In genomic region chr21:36664678-36665022, GRCh38 we compare ENCODE assay signal across 17 cellular contexts. TPM values are rescaled to one million over a fixed set of nuclear protein-coding genes. Genes with fewer than 3 reads are reported as not detected.
DNase-seq lines count a peak whose midpoint lies in the region; ATAC-seq and TF ChIP-seq lines count a peak whose summit lies in the region.
"Had no signal": no experiment of that assay in that cellular context is flagged by ENCODE, and none has a peak within 500 bp of the region (broad histone marks: within the 10 kb centered on the region; RNA-seq: fewer than 3 reads in every experiment).

No MANE protein-coding gene starts in this region.

- H2BK5ac ChIP-seq in neuronal stem cell (ENCODE audit: low read length) (no peak overlapping the region), mesenchymal stem cell (ENCODE audit: low read depth, low read length, poor library complexity, severe bottlenecking) (no peak overlapping the region)

- H3K36me3 ChIP-seq in GM23338 (ENCODE audit: insufficient read depth): no peaks in the 10 kb centered on the region
- H3K36me3 ChIP-seq in neuronal stem cell (replicated peaks in 1 of 2; ENCODE audit: control insufficient read depth in 2 of 2, insufficient read depth in 2 of 2, low read length in 2 of 2): no peaks in the 10 kb centered on the region
- no peaks in the 10 kb centered on the region for H3K36me3 ChIP-seq in mesenchymal stem cell (ENCODE audit: control insufficient read depth in 1 of 2, insufficient read depth in 2 of 2, low read depth in 1 of 2, low read length in 2 of 2)
- H3K36me3 ChIP-seq: BE2C had no signal

- no peak overlapping the region for H3K27ac ChIP-seq in GM23338 (ENCODE audit: low read depth)
- peak overlapping the region; percentile 57 for H3K27ac ChIP-seq in VCaP
- H3K27ac ChIP-seq in neuronal stem cell (replicated peaks; ENCODE audit: low read length): no peak overlapping the region
- no peak overlapping the region for H3K27ac ChIP-seq in mesenchymal stem cell (ENCODE audit: low read length, poor library complexity, severe bottlenecking)
- H3K27ac ChIP-seq: HL-60 had no signal

- H3K9me3 ChIP-seq in neuronal stem cell (replicated peaks in 1 of 2; ENCODE audit: control insufficient read depth in 2 of 2, insufficient read depth in 1 of 2, low read depth in 1 of 2, low read length in 2 of 2) (no peaks in the 10 kb centered on the region), mesenchymal stem cell (ENCODE audit: control insufficient read depth, low read length) (no peaks in the 10 kb centered on the region)
- H3K9me3 ChIP-seq: BE2C, Caco-2 had no signal

- H3K14ac ChIP-seq in neuronal stem cell (ENCODE audit: low read length): no peak overlapping the region
- no peak overlapping the region for H3K14ac ChIP-seq in mesenchymal stem cell (ENCODE audit: low read length in 2 of 2)

- TF ChIP-seq CTCF in GM23338 (conservative IDR thresholded peaks at IDR 0.05; ENCODE audit: low read depth in 2 of 2) (no peak), VCaP (conservative IDR thresholded peaks at IDR 0.05) (no peak), type B pancreatic cell (conservative IDR thresholded peaks at IDR 0.05) (no peak)

- no peak overlapping the region for H3K23ac ChIP-seq in neuronal stem cell (ENCODE audit: low read depth, low read length, poor library complexity)
- H3K23ac ChIP-seq in mesenchymal stem cell (ENCODE audit: low read length in 2 of 2): no peak overlapping the region

- H2BK12ac ChIP-seq in neuronal stem cell (ENCODE audit: low read length) (no peak overlapping the region), mesenchymal stem cell (ENCODE audit: low read length in 2 of 2) (no peak overlapping the region)

- H4K91ac ChIP-seq in neuronal stem cell (ENCODE audit: low read depth, low read length, poor library complexity) (no peak overlapping the region), mesenchymal stem cell (ENCODE audit: low read length) (no peak overlapping the region)

- peaks cover 17% of the 10 kb centered on the region for H3K4me1 Mint-ChIP-seq in GM23338
- no peaks in the 10 kb centered on the region for H3K4me1 Mint-ChIP-seq in stimulated activated effector memory CD8-positive, alpha-beta T cell treated with anti-CD3 and anti-CD28 coated beads, Interleukin-12 subunit alpha, Interleukin-12 subunit beta, amount 100 ng/mL, for 72 hours
- peaks cover 13% of the 10 kb centered on the region for H3K4me1 Mint-ChIP-seq in type B pancreatic cell (ENCODE audit: unreplicated experiment)
- H3K4me1 Mint-ChIP-seq: CD4-positive, CD25-positive, alpha-beta regulatory T cell had no signal

- H3K9me3 Mint-ChIP-seq in GM23338 (no peaks in the 10 kb centered on the region), type B pancreatic cell (no peaks in the 10 kb centered on the region)
- H3K9me3 Mint-ChIP-seq in stimulated activated effector memory CD8-positive, alpha-beta T cell treated with anti-CD3 and anti-CD28 coated beads, Interleukin-12 subunit alpha, Interleukin-12 subunit beta, amount 100 ng/mL, for 72 hours: no peaks in the 10 kb centered on the region
- H3K9me3 Mint-ChIP-seq: CD4-positive, CD25-positive, alpha-beta regulatory T cell; HFFc6 had no signal

- H3K27ac Mint-ChIP-seq in GM23338 (no peak overlapping the region), type B pancreatic cell (no peak overlapping the region)
- H3K27ac Mint-ChIP-seq in stimulated activated effector memory CD8-positive, alpha-beta T cell treated with anti-CD3 and anti-CD28 coated beads, Interleukin-12 subunit alpha, Interleukin-12 subunit beta, amount 100 ng/mL, for 72 hours: no peak overlapping the region
- H3K27ac Mint-ChIP-seq: CD4-positive, CD25-positive, alpha-beta regulatory T cell; HFFc6 had no signal

- H3K4me1 ChIP-seq in GM23338 (ENCODE audit: insufficient read depth): no peaks in the 10 kb centered on the region
- H3K4me1 ChIP-seq in neuronal stem cell (ENCODE audit: control insufficient read depth in 2 of 2, insufficient read depth in 1 of 2, low read depth in 1 of 2, low read length in 2 of 2): peaks cover 2 to 4% of the 10 kb centered on the region in 2 donors
- peaks cover 4% of the 10 kb centered on the region for H3K4me1 ChIP-seq in mesenchymal stem cell (ENCODE audit: control insufficient read depth, insufficient read depth, low read depth, low read length)
- H3K4me1 ChIP-seq: BE2C had no signal

- H2BK15ac ChIP-seq in neuronal stem cell (ENCODE audit: low read length): no peak overlapping the region
- H2BK15ac ChIP-seq in mesenchymal stem cell (ENCODE audit: low read depth, poor library complexity, severe bottlenecking): no peak overlapping the region

- WGBS in neuronal stem cell (ENCODE audit: extremely low coverage in 2 of 2, insufficient read length in 2 of 2, insufficient replicate concordance in 1 of 2), 2 donors: no CpG with 5 or more reads among the region's 9 CpGs
- 83% methylated on average over 8 of the region's 9 CpGs for WGBS in mesenchymal stem cell

- H3K36me3 Mint-ChIP-seq in GM23338 (ENCODE audit: low read depth) (no peaks in the 10 kb centered on the region), type B pancreatic cell (no peaks in the 10 kb centered on the region)
- no peaks in the 10 kb centered on the region for H3K36me3 Mint-ChIP-seq in stimulated activated effector memory CD8-positive, alpha-beta T cell treated with anti-CD3 and anti-CD28 coated beads, Interleukin-12 subunit alpha, Interleukin-12 subunit beta, amount 100 ng/mL, for 72 hours
- H3K36me3 Mint-ChIP-seq: CD4-positive, CD25-positive, alpha-beta regulatory T cell had no signal

- H3K4me3 ChIP-seq in GM23338: no peak overlapping the region
- no peak overlapping the region for H3K4me3 ChIP-seq in neuronal stem cell (ENCODE audit: low read length in 2 of 2)
- H3K4me3 ChIP-seq in mesenchymal stem cell (ENCODE audit: insufficient read depth in 1 of 2, low read depth in 1 of 2, low read length in 2 of 2): no peak overlapping the region

- no peaks in the 10 kb centered on the region for H4K20me1 ChIP-seq in GM23338 (replicated peaks; ENCODE audit: insufficient read depth)

- no peaks in the 10 kb centered on the region for H3K27me3 ChIP-seq in GM23338 (ENCODE audit: insufficient read depth)
- peaks cover 0 to 44% (median 0%) of the 10 kb centered on the region in 3 experiments for H3K27me3 ChIP-seq in neuronal stem cell (ENCODE audit: control insufficient read depth in 3 of 3, insufficient read depth in 3 of 3, low read depth in 1 of 3, low read length in 3 of 3)
- H3K27me3 ChIP-seq in mesenchymal stem cell (ENCODE audit: control insufficient read depth in 1 of 2, insufficient read depth in 1 of 2, low read length in 2 of 2): peaks cover 52 to 75% of the 10 kb centered on the region in 2 experiments

- H3K27me3 Mint-ChIP-seq in GM23338 (ENCODE audit: insufficient read depth, low read depth, poor library complexity): peaks cover 25% of the 10 kb centered on the region
- peaks cover 65% of the 10 kb centered on the region for H3K27me3 Mint-ChIP-seq in type B pancreatic cell

- H3K4ac ChIP-seq in neuronal stem cell (ENCODE audit: low read length) (no peak overlapping the region), mesenchymal stem cell (ENCODE audit: low read depth in 1 of 2, low read length in 2 of 2) (no peak overlapping the region)

- no peak overlapping the region for H2BK120ac ChIP-seq in neuronal stem cell (ENCODE audit: low read depth, low read length)
- no peak overlapping the region for H2BK120ac ChIP-seq in mesenchymal stem cell (ENCODE audit: low read depth, low read length)

- H3K79me2 ChIP-seq in GM23338 (replicated peaks; ENCODE audit: insufficient read depth): no peaks in the 10 kb centered on the region

- no peak overlapping the region for H2AFZ ChIP-seq in GM23338
- no peak overlapping the region for H2AFZ ChIP-seq in neuronal stem cell (ENCODE audit: low read length)
- H2AFZ ChIP-seq in mesenchymal stem cell (ENCODE audit: low read depth, low read length): no peak overlapping the region

- H3K18ac ChIP-seq in neuronal stem cell (ENCODE audit: low read length) (peak overlapping the region; percentile 44), mesenchymal stem cell (ENCODE audit: low read depth in 1 of 2, low read length in 2 of 2) (no peak overlapping the region)

- H3K79me1 ChIP-seq in neuronal stem cell (ENCODE audit: low read depth, low read length) (no peaks in the 10 kb centered on the region), mesenchymal stem cell (replicated peaks; ENCODE audit: low read length, poor library complexity, severe bottlenecking) (no peaks in the 10 kb centered on the region)

- H3K9ac ChIP-seq in neuronal stem cell (ENCODE audit: low read depth, low read length, poor library complexity) (peak overlapping the region; percentile 12), mesenchymal stem cell (ENCODE audit: low read length) (no peak overlapping the region)

- DNase-seq in GM23338 (ENCODE audit: low spot score) (no peak), neuronal stem cell (ENCODE audit: low spot score) (no peak), mesenchymal stem cell (no peak), type B pancreatic cell (ENCODE audit: extremely low spot score, unreplicated experiment) (no peak)
- no peak for DNase-seq in stimulated activated effector memory CD8-positive, alpha-beta T cell treated with anti-CD3 and anti-CD28 coated beads, Interleukin-12 subunit alpha, Interleukin-12 subunit beta, amount 100 ng/mL, for 72 hours (ENCODE audit: low spot score in 2 of 2)
- DNase-seq: ACHN; BE2C; C1 segment of cervical spinal cord; Caco-2; CD4-positive, CD25-positive, alpha-beta regulatory T cell; GOT3; H7; HFFc6; IMR-90 had no signal

- no peaks in the 10 kb centered on the region for H3K9me2 ChIP-seq in GM23338 (ENCODE audit: insufficient read depth)

- H3K4me2 ChIP-seq in GM23338 (no peak overlapping the region), neuronal stem cell (ENCODE audit: insufficient read depth, low read length, poor library complexity, severe bottlenecking) (no peak overlapping the region), mesenchymal stem cell (ENCODE audit: low read length, poor library complexity, severe bottlenecking) (no peak overlapping the region)

- no peaks in the 10 kb centered on the region for H3F3A ChIP-seq in GM23338 (replicated peaks; ENCODE audit: low read depth)

- no peak overlapping the region for H3K4me3 Mint-ChIP-seq in GM23338
- no peak overlapping the region for H3K4me3 Mint-ChIP-seq in stimulated activated effector memory CD8-positive, alpha-beta T cell treated with anti-CD3 and anti-CD28 coated beads, Interleukin-12 subunit alpha, Interleukin-12 subunit beta, amount 100 ng/mL, for 72 hours
- H3K4me3 Mint-ChIP-seq in type B pancreatic cell: no peak overlapping the region
- H3K4me3 Mint-ChIP-seq: HFFc6 had no signal

- H4K8ac ChIP-seq in neuronal stem cell (ENCODE audit: low read depth, low read length): no peak overlapping the region
- no peak overlapping the region for H4K8ac ChIP-seq in mesenchymal stem cell (ENCODE audit: low read length)

- peak; percentile 26; the same call in 1 of the 3 replicates for ATAC-seq in GM23338
- peak; percentile 20 for ATAC-seq in stimulated activated effector memory CD8-positive, alpha-beta T cell treated with anti-CD3 and anti-CD28 coated beads, Interleukin-12 subunit alpha, Interleukin-12 subunit beta, amount 100 ng/mL, for 72 hours
- ATAC-seq: HCT116 had no signal

- H2AK5ac ChIP-seq in neuronal stem cell (ENCODE audit: low read depth, low read length): peak overlapping the region; percentile 83
- no peak overlapping the region for H2AK5ac ChIP-seq in mesenchymal stem cell (ENCODE audit: low read length, severe bottlenecking)

RNA-seq across cellular contexts. Expression of gene SIM2, which starts 34.3 kb away (rescaled TPM):
- 0.49 and 1.4 TPM in 2 replicates for total RNA-seq in GM23338 (2014; rRNA removed; shearing (Covaris generic))
- polyA plus RNA-seq in GM23338 (2016; fragmentation: Nextera tagmentation; extraction: Ambion mirVana): 0.16 and 0.24 TPM in 2 replicates
- polyA plus RNA-seq in neuronal stem cell (2013, experiment 1 of 2): 0.06 TPM
- 0.08 TPM for polyA plus RNA-seq in neuronal stem cell (2013, experiment 2 of 2)
- polyA plus RNA-seq in mesenchymal stem cell (2013, experiment 1 of 2): 0.10 TPM
- 0.10 TPM for polyA plus RNA-seq in mesenchymal stem cell (2013, experiment 2 of 2)
- total RNA-seq in type B pancreatic cell (ENCODE audit: low replicate concordance): 0.50 and 14.8 TPM in 2 replicates
- total RNA-seq: CD4-positive, CD25-positive, alpha-beta regulatory T cell; HFFc6 had no signal
